ENCODE assay signal across 33 cellular contexts in the genomic region with DNA sequence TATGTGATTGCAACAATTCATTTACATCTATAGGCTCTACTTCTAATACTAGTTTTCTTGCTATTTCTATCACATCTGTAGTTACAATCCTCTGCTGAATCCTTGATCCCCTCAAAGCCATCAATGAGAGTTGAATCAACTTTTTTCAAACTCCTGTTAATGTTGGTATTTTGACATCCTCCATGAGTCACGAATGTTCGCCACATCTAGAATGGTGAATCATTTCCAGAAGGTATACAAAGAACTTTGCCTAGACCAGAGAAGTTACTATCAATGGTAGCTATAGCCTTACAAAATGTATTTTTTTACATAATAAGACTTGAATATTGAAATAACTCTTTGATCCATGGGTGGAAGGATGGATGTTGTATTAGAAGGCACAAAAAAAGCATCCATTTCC.
"Had no signal": no experiment of that assay in that cellular context is flagged by ENCODE, and none has a peak within 500 bp of the region (broad histone marks: within the 10 kb centered on the region; RNA-seq: fewer than 3 reads in every experiment).

No MANE protein-coding gene starts in this region.

- H3K9me3 ChIP-seq: ascending aorta, MG63, Peyer's patch had no signal

- H3K27me3 ChIP-seq: ascending aorta, MG63, Peyer's patch had no signal

- H3K27ac ChIP-seq: ascending aorta, Peyer's patch, RWPE1, WERI-Rb-1 had no signal

- DNase-seq: activated CD4-positive, alpha-beta T cell treated with anti-CD3 and anti-CD28 coated beads for 1 hour; activated CD4-positive, alpha-beta T cell treated with anti-CD3 and anti-CD28 coated beads, Interleukin-2, amount 10 ng/mL, durations not matched to agents 24 days and 14 days; activated CD4-positive, alpha-beta T cell treated with anti-CD3 and anti-CD28 coated beads, Interleukin-2, amount 50 U/mL, for 4 hours; activated CD4-positive, CD25-positive, alpha-beta regulatory T cell; activated CD8-positive, alpha-beta T cell treated with anti-CD3 and anti-CD28 coated beads for 36 hours; activated gamma-delta T cell; activated naive CD4-positive, alpha-beta T cell treated with Interleukin-2 at 50 U/mL for 16 hours; activated naive CD8-positive, alpha-beta T cell treated with anti-CD3 and anti-CD28 coated beads, Interleukin-2, amount 10 ng/mL, durations not matched to agents 7 days and 5 days; activated T-cell treated with anti-CD3 and anti-CD28 coated beads, Interleukin-2, amount 50 U/mL, for 1 hour; activated T-cell treated with anti-CD3 and anti-CD28 coated beads, Interleukin-2, amount 50 U/mL, for 72 hours; amygdala; caudate nucleus; MG63; NCI-H1105; NCI-H1417 treated with DMSO at 0.1 percent for 48 hours; NCI-H1694; NCI-H1930; NCI-H2081 treated with DMSO at 0.1 percent for 48 hours; NCI-H226; NCI-H446 treated with DMSO at 0.1 percent for 48 hours; NCI-H524; NCI-H69; Peyer's patch; Right ventricle myocardium superior; SW 1271; T-helper 1 cell; T-helper 2 cell; T-helper 9 cell; WERI-Rb-1 had no signal

- ATAC-seq: activated CD8-positive, alpha-beta T cell treated with anti-CD3 and anti-CD28 coated beads for 36 hours; activated T-cell treated with anti-CD3 and anti-CD28 coated beads, Interleukin-2, amount 50 U/mL, for 72 hours; activated T-helper 17 cell treated with anti-CD3 and anti-CD28 coated beads, Interleukin-2, amount 50 U/mL, for 72 hours had no signal

- H3K4me1 ChIP-seq: ascending aorta, Peyer's patch had no signal

- H3K36me3 ChIP-seq: ascending aorta, MG63, Peyer's patch, WERI-Rb-1 had no signal

- FAIRE-seq: colon had no signal

- H3K4me3 ChIP-seq: ascending aorta, MG63, Peyer's patch had no signal
